In genomic region chr10:95314519-95314918, GRCh38 we compare ENCODE assay signal across 1 cellular context.
TF ChIP-seq lines count a peak whose summit lies in the region.

No MANE protein-coding gene starts in this region.

TF ChIP-seq in GM23338, 12 proteins besides CTCF, POLR2A, EP300 and RAD21 (continued from another document):
- TF ChIP-seq, protein P1, sequence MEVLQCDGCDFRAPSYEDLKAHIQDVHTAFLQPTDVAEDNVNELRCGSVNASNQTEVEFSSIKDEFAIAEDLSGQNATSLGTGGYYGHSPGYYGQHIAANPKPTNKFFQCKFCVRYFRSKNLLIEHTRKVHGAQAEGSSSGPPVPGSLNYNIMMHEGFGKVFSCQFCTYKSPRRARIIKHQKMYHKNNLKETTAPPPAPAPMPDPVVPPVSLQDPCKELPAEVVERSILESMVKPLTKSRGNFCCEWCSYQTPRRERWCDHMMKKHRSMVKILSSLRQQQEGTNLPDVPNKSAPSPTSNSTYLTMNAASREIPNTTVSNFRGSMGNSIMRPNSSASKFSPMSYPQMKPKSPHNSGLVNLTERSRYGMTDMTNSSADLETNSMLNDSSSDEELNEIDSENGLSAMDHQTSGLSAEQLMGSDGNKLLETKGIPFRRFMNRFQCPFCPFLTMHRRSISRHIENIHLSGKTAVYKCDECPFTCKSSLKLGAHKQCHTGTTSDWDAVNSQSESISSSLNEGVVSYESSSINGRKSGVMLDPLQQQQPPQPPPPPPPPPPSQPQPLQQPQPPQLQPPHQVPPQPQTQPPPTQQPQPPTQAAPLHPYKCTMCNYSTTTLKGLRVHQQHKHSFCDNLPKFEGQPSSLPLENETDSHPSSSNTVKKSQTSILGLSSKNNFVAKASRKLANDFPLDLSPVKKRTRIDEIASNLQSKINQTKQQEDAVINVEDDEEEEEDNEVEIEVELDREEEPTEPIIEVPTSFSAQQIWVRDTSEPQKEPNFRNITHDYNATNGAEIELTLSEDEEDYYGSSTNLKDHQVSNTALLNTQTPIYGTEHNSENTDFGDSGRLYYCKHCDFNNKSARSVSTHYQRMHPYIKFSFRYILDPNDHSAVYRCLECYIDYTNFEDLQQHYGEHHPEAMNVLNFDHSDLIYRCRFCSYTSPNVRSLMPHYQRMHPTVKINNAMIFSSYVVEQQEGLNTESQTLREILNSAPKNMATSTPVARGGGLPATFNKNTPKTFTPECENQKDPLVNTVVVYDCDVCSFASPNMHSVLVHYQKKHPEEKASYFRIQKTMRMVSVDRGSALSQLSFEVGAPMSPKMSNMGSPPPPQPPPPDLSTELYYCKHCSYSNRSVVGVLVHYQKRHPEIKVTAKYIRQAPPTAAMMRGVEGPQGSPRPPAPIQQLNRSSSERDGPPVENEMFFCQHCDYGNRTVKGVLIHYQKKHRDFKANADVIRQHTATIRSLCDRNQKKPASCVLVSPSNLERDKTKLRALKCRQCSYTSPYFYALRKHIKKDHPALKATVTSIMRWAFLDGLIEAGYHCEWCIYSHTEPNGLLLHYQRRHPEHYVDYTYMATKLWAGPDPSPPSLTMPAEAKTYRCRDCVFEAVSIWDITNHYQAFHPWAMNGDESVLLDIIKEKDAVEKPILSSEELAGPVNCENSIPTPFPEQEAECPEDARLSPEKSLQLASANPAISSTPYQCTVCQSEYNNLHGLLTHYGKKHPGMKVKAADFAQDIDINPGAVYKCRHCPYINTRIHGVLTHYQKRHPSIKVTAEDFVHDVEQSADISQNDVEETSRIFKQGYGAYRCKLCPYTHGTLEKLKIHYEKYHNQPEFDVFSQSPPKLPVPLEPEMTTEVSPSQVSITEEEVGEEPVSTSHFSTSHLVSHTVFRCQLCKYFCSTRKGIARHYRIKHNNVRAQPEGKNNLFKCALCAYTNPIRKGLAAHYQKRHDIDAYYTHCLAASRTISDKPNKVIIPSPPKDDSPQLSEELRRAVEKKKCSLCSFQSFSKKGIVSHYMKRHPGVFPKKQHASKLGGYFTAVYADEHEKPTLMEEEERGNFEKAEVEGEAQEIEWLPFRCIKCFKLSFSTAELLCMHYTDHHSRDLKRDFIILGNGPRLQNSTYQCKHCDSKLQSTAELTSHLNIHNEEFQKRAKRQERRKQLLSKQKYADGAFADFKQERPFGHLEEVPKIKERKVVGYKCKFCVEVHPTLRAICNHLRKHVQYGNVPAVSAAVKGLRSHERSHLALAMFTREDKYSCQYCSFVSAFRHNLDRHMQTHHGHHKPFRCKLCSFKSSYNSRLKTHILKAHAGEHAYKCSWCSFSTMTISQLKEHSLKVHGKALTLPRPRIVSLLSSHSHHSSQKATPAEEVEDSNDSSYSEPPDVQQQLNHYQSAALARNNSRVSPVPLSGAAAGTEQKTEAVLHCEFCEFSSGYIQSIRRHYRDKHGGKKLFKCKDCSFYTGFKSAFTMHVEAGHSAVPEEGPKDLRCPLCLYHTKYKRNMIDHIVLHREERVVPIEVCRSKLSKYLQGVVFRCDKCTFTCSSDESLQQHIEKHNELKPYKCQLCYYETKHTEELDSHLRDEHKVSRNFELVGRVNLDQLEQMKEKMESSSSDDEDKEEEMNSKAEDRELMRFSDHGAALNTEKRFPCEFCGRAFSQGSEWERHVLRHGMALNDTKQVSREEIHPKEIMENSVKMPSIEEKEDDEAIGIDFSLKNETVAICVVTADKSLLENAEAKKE (CRISPR knock-in tag; IDR thresholded peaks at IDR 0.05) = no peak
- TF ChIP-seq JUNB (IDR thresholded peaks at IDR 0.05; ENCODE audit: unreplicated experiment) (no peak), ETS1 (IDR thresholded peaks at IDR 0.05) (no peak), EZH2 (IDR thresholded peaks at IDR 0.05; ENCODE audit: low read depth, unreplicated experiment) (no peak), POLR2AphosphoS5 (IDR thresholded peaks at IDR 0.05; ENCODE audit: low read depth) (no peak), CREB1 (CRISPR knock-in tag; IDR thresholded peaks at IDR 0.05; ENCODE audit: low read depth) (no peak), REST (IDR thresholded peaks at IDR 0.05; ENCODE audit: unreplicated experiment) (no peak)
TF ChIP-seq in GM23338: peak in this region for 0.
